1 cellular context compared by ENCODE assay signal in the genomic region with DNA sequence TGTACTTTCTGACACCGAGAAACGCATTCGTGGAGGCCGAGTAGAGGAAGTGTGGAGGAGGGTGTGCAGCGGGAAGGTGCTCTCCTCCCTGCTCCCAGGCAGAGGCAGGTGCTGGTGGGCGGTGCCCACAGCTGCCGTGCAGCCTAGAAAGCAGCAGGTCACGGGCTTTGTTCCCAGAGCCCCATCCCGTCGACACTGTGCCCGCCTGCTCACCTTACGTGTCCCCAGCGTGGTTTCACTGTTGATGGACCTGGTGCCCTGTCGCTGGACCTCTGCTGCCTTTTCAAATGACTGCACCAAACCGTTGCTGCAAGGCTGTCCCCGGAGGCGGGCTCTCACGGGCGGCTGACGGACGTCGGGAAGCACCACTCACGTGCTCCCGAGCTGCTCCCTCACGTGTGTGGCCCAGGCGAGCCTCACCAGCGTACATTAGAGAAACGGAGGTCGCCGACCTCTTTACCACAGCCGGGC.
TF ChIP-seq lines count a peak whose summit lies in the region.

No MANE protein-coding gene starts in this region.

TF ChIP-seq in IMR-90, 13 proteins besides CTCF, POLR2A, EP300 and RAD21:
- 0 out of 2 replicates have a peak, but pooled peaks have one; percentile 42 for TF ChIP-seq BHLHE40 (IDR thresholded peaks at IDR 0.05; ENCODE audit: low read depth, low read length)
- TF ChIP-seq SMC3 (IDR thresholded peaks at IDR 0.05; ENCODE audit: low read depth, low read length), result no peak
- TF ChIP-seq CHD1 (IDR thresholded peaks at IDR 0.05; ENCODE audit: low read depth, low read length), result no peak
- TF ChIP-seq RFX5 (IDR thresholded peaks at IDR 0.05; ENCODE audit: low read depth, low read length), result no peak
- TF ChIP-seq MAZ (IDR thresholded peaks at IDR 0.05; ENCODE audit: borderline replicate concordance, low read depth, low read length), result no peak
